In genomic region chr17:4152471-4152870, GRCh38 we compare ENCODE assay signal across 18 cellular contexts. TPM values are rescaled to one million over a fixed set of nuclear protein-coding genes. Genes with fewer than 3 reads are reported as not detected.
DNase-seq lines count a peak whose midpoint lies in the region; ATAC-seq, FAIRE-seq and TF ChIP-seq lines count a peak whose summit lies in the region.
"Had no signal": no experiment of that assay in that cellular context is flagged by ENCODE, and none has a peak within 500 bp of the region (broad histone marks: within the 10 kb centered on the region; RNA-seq: fewer than 3 reads in every experiment).

No MANE protein-coding gene starts in this region.

- CTCF ChIA-PET in PC-3 (lab: Charles Lee), result interaction anchor here (0.6 kb wide), 1 partner anchor 47 kb away, joined by 4 read pairs; no protein-coding TSS in a partner anchor

- H4K20me1 ChIP-seq in PC-3 (ENCODE audit: low read length), result no peaks in the 10 kb centered on the region

- no peaks in the 10 kb centered on the region for H3K79me2 ChIP-seq in PC-3 (ENCODE audit: low read length)

- H3K9me3 ChIP-seq in PC-3 (ENCODE audit: low read length) (no peaks in the 10 kb centered on the region), kidney (ENCODE audit: control insufficient read depth in 1 of 2, low read length in 2 of 2) (no peaks in the 10 kb centered on the region)
- H3K9me3 ChIP-seq: breast epithelium, gastroesophageal sphincter, left lung had no signal

- no peaks in the 10 kb centered on the region for H3K36me3 ChIP-seq in PC-3 (ENCODE audit: low read depth, low read length)
- H3K36me3 ChIP-seq in bronchial epithelial cell (ENCODE audit: control insufficient read depth, insufficient read depth, low read length), result no peaks in the 10 kb centered on the region
- peaks cover 21 to 54% of the 10 kb centered on the region in 2 donors for H3K36me3 ChIP-seq in kidney (ENCODE audit: control insufficient read depth in 1 of 2, insufficient read depth in 2 of 2, low read length in 2 of 2)
- H3K36me3 ChIP-seq: breast epithelium had no signal

- no peak overlapping the region for H2AFZ ChIP-seq in PC-3 (ENCODE audit: low read length)

- peak; percentile 75 for DNase-seq in EL
- peak; percentile 48 for DNase-seq in PC-3
- DNase-seq in bronchial epithelial cell (ENCODE audit: low read depth), result peak; percentile 70
- peak; percentile 84 for DNase-seq in kidney tubule cell (ENCODE audit: low spot score)
- DNase-seq in kidney, result no peak
- no peak for DNase-seq in NCI-H2227 (lab: John Stamatoyannopoulos, UW; ENCODE audit: unreplicated experiment)
- no peak for DNase-seq in NCI-H2029 (lab: John Stamatoyannopoulos, UW)
- DNase-seq in hypothalamus (lab: John Stamatoyannopoulos, UW), result no peak
- DNase-seq: activated CD4-positive, alpha-beta T cell treated with anti-CD3 and anti-CD28 coated beads, Interleukin-2, amount 10 ng/mL, durations not matched to agents 24 days and 14 days; left lung; NCI-H187; NCI-H345; OCI-M1; stimulated activated CD4-positive, alpha-beta T cell treated with anti-CD3 and anti-CD28 coated beads, Interleukin-1b, Interleukin-23, amount 100 ng/mL, for 48 hours; trophoblast cell had no signal

- no peaks in the 10 kb centered on the region for H3K27me3 ChIP-seq in PC-3 (ENCODE audit: low read length)
- H3K27me3 ChIP-seq in bronchial epithelial cell (ENCODE audit: control insufficient read depth, insufficient read depth, low read length), result no peaks in the 10 kb centered on the region
- H3K27me3 ChIP-seq: breast epithelium, gastroesophageal sphincter, left lung had no signal

- no peak overlapping the region for H3K4me2 ChIP-seq in PC-3 (ENCODE audit: low read length)

- intact Hi-C loops in PC-3 (cut with micrococcal nuclease) (no loop called here), kidney (cut with DNase I) (no loop called here)

- FAIRE-seq in bronchial epithelial cell (lab: Jason Lieb, UNC) (no peak), kidney (lab: Jason Lieb, UNC) (no peak)

- ATAC-seq in PC-3, result peak; percentile 35; the same call in 1 of the 2 replicates
- ATAC-seq: gastroesophageal sphincter, HCT116, left lung had no signal

- H3K27ac ChIP-seq in PC-3 (ENCODE audit: low read length), result no peak overlapping the region
- H3K27ac ChIP-seq in kidney (ENCODE audit: low read depth in 2 of 2, low read length in 2 of 2), result no peak overlapping the region
- H3K27ac ChIP-seq: breast epithelium, gastroesophageal sphincter, left lung had no signal

- BruUV-seq in PC-3 (replicated peaks; lab: Mats Ljungman, UMichigan), result no TSS peak

- H3K9me2 ChIP-seq in PC-3 (replicated peaks; ENCODE audit: low read length), result no peaks in the 10 kb centered on the region

- peaks cover 3% of the 10 kb centered on the region; the same call in 1 of the 2 replicates for H3K4me1 ChIP-seq in PC-3 (ENCODE audit: insufficient read depth, low read length)
- no peaks in the 10 kb centered on the region for H3K4me1 ChIP-seq in kidney (ENCODE audit: control insufficient read depth in 1 of 2, insufficient read depth in 1 of 2, low read depth in 1 of 2, low read length in 2 of 2)
- H3K4me1 ChIP-seq: breast epithelium, gastroesophageal sphincter, left lung had no signal

- H3K4me3 ChIP-seq in PC-3 (ENCODE audit: low read length) (no peak overlapping the region), bronchial epithelial cell (ENCODE audit: low read depth, low read length) (no peak overlapping the region), kidney (ENCODE audit: low read length in 2 of 2) (no peak overlapping the region)
- H3K4me3 ChIP-seq: breast epithelium, gastroesophageal sphincter, left lung had no signal

- TF ChIP-seq CTCF in PC-3 (conservative IDR thresholded peaks at IDR 0.05; ENCODE audit: low read depth, low read length) (no peak), bronchial epithelial cell (IDR thresholded peaks at IDR 0.05; ENCODE audit: insufficient read depth, low read length, severe bottlenecking) (no peak), kidney (IDR thresholded peaks at IDR 0.05; ENCODE audit: borderline replicate concordance, extremely low read depth, insufficient read depth) (no peak)

- H3K9ac ChIP-seq in PC-3 (ENCODE audit: low read length) (no peak overlapping the region), kidney (ENCODE audit: low read length in 2 of 2) (no peak overlapping the region)

- POLR2A ChIA-PET in PC-3 (lab: Charles Lee; ENCODE audit: unreplicated experiment), result no interaction called here

- no peaks in the 10 kb centered on the region for H3F3A ChIP-seq in PC-3 (ENCODE audit: low read length, unreplicated experiment)

RNA-seq across cellular contexts. Expression of gene CYB5D2, which starts 9.5 kb away (rescaled TPM):
- total RNA-seq in PC-3 (2014; rRNA removed), result 17.5 and 20.7 TPM in 2 replicates
- 12.9 and 13.3 TPM in 2 replicates for total RNA-seq in bronchial epithelial cell
- 29.8 TPM for total RNA-seq in kidney
- 49.7 TPM for polyA plus RNA-seq in kidney (ENCODE audit: insufficient read depth, low read depth, low replicate concordance)

RNA-seq across cellular contexts. Expression of gene ZZEF1, which starts 9.6 kb away (rescaled TPM):
- 19.7 and 22.7 TPM in 2 replicates for total RNA-seq in PC-3 (2014; rRNA removed)
- total RNA-seq in bronchial epithelial cell, result 17.1 and 19.7 TPM in 2 replicates
- 56.1 TPM for total RNA-seq in kidney
- 4.6 TPM for polyA plus RNA-seq in kidney (ENCODE audit: insufficient read depth, low read depth, low replicate concordance)

Comparison
In these comparisons a context has a peak if more than half of its experiments do, and no peak if none do; other contexts are left out.
1. DNase-seq: peak in EL (single experiment), PC-3 (single experiment), bronchial epithelial cell (single experiment) and kidney tubule cell (single experiment); none in kidney (single experiment), NCI-H2227 (single experiment), NCI-H2029 (single experiment) and hypothalamus (0 of 51).